ENCODE assay signal across 1 cellular context in the genomic region with DNA sequence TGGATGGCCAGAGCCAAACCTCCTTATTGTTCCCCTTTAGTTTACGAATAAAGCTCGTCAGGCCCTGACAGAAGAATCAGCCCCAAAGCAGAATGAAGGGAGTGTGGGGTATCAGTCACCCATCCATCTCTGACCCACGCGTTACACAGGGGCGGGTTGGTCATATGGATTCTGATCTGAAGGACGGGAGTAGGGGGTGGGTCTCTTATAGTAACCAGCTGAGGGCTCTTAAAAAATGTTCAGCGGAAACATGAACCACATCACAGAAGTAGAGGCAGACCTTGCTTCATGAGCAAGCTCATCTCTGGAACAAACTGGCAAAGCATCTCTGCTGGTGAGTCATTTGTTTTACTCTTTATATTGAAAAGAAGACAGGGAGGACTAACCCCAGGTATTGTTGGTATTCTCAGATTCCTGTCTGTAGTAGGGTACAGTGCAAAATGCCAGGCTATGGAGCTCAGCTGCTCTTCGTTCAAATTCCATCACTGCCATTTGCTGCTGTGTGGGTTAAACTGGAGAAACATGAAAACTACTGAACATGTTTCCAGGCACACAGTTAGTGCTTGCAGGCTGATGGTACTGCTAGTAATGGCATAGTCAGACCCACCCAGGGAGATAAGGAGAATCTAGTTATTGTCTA.
TF ChIP-seq lines count a peak whose summit lies in the region.

A gene (plus strand): TSS at position 258 of the 640 bp plus-strand sequence. CDS start 3,018 bp downstream, outside the sequence.

TF ChIP-seq in IMR-90, 13 proteins besides CTCF, POLR2A, EP300 and RAD21:
- TF ChIP-seq CEBPB (IDR thresholded peaks at IDR 0.05; ENCODE audit: low read depth, low read length) (no peak), NFE2L2 (IDR thresholded peaks at IDR 0.05; ENCODE audit: low read depth, low read length) (no peak), MAFK (IDR thresholded peaks at IDR 0.05; ENCODE audit: low read depth, low read length) (no peak), RFX5 (IDR thresholded peaks at IDR 0.05; ENCODE audit: low read depth, low read length) (no peak), FOS (IDR thresholded peaks at IDR 0.05; ENCODE audit: low read depth, low read length) (no peak), SMC3 (IDR thresholded peaks at IDR 0.05; ENCODE audit: low read depth, low read length) (no peak), RCOR1 (IDR thresholded peaks at IDR 0.05; ENCODE audit: insufficient replicate concordance, low read length) (no peak), MAZ (IDR thresholded peaks at IDR 0.05; ENCODE audit: borderline replicate concordance, low read depth, low read length) (no peak), CHD1 (IDR thresholded peaks at IDR 0.05; ENCODE audit: low read depth, low read length) (no peak), MXI1 (IDR thresholded peaks at IDR 0.05; ENCODE audit: borderline replicate concordance, low read depth, low read length) (no peak), BHLHE40 (IDR thresholded peaks at IDR 0.05; ENCODE audit: low read depth, low read length) (no peak)
- TF ChIP-seq, protein P1, sequence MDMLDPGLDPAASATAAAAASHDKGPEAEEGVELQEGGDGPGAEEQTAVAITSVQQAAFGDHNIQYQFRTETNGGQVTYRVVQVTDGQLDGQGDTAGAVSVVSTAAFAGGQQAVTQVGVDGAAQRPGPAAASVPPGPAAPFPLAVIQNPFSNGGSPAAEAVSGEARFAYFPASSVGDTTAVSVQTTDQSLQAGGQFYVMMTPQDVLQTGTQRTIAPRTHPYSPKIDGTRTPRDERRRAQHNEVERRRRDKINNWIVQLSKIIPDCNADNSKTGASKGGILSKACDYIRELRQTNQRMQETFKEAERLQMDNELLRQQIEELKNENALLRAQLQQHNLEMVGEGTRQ (IDR thresholded peaks at IDR 0.05; ENCODE audit: low read depth, low read length) = no peak
- TF ChIP-seq, protein P2, sequence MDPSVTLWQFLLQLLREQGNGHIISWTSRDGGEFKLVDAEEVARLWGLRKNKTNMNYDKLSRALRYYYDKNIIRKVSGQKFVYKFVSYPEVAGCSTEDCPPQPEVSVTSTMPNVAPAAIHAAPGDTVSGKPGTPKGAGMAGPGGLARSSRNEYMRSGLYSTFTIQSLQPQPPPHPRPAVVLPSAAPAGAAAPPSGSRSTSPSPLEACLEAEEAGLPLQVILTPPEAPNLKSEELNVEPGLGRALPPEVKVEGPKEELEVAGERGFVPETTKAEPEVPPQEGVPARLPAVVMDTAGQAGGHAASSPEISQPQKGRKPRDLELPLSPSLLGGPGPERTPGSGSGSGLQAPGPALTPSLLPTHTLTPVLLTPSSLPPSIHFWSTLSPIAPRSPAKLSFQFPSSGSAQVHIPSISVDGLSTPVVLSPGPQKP (IDR thresholded peaks at IDR 0.05; ENCODE audit: borderline replicate concordance, low read depth, low read length) = no peak
